ENCODE assay signal across 1 cellular context in the genomic region with DNA sequence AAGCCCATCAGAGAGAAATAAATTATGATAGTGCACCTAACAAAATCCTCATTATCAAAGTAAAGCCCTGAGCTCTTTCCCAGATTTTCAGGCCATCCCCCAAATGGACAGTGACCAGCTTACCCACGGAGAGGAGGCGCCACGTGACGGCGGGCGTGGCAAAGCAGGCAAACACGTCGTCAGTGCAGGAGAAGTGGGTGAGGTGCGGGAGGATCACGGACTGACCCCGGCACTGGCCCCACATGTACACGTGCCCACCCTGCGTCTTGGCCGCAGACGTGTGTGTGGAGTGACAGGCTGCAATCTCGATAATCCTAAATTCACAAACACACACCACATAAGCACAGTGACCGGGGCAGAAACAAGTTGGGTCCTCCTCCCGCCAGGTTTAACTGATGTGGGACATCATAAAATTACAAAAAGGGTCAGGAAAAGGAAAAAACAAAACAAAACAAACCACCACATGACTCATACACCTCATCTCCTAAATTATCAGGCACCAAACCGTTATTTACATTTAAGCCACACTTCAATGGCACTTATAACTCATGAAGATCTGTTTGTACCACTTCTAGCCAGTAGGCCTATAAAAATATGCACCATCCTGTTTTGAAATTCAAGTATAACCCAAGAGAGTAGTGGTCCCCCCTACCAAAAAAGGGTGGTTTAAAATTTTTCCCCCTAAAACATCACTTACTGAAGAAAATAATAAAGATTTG.
TF ChIP-seq lines count a peak whose summit lies in the region.

No MANE protein-coding gene starts in this region.

TF ChIP-seq in GM12878, 131 proteins besides CTCF, POLR2A, EP300 and RAD21:
- TF ChIP-seq TCF3 (IDR thresholded peaks at IDR 0.05; ENCODE audit: borderline replicate concordance, insufficient read depth, low read depth, low read length) (no peak), JUND (IDR thresholded peaks at IDR 0.05; ENCODE audit: low read depth, low read length) (no peak), HDGF (IDR thresholded peaks at IDR 0.05) (no peak), CBFB (IDR thresholded peaks at IDR 0.05; ENCODE audit: low read depth) (no peak), CEBPB (IDR thresholded peaks at IDR 0.05; ENCODE audit: borderline replicate concordance in 1 of 2, low read depth in 2 of 2, low read length in 2 of 2) (no peak), TCF7 (IDR thresholded peaks at IDR 0.05; ENCODE audit: borderline replicate concordance) (no peak), KLF5 (IDR thresholded peaks at IDR 0.05; ENCODE audit: partially characterized antibody) (no peak), MXI1 (IDR thresholded peaks at IDR 0.05; ENCODE audit: low read depth, low read length) (no peak), HDAC2 (IDR thresholded peaks at IDR 0.05) (no peak)
- TF ChIP-seq, protein P1, sequence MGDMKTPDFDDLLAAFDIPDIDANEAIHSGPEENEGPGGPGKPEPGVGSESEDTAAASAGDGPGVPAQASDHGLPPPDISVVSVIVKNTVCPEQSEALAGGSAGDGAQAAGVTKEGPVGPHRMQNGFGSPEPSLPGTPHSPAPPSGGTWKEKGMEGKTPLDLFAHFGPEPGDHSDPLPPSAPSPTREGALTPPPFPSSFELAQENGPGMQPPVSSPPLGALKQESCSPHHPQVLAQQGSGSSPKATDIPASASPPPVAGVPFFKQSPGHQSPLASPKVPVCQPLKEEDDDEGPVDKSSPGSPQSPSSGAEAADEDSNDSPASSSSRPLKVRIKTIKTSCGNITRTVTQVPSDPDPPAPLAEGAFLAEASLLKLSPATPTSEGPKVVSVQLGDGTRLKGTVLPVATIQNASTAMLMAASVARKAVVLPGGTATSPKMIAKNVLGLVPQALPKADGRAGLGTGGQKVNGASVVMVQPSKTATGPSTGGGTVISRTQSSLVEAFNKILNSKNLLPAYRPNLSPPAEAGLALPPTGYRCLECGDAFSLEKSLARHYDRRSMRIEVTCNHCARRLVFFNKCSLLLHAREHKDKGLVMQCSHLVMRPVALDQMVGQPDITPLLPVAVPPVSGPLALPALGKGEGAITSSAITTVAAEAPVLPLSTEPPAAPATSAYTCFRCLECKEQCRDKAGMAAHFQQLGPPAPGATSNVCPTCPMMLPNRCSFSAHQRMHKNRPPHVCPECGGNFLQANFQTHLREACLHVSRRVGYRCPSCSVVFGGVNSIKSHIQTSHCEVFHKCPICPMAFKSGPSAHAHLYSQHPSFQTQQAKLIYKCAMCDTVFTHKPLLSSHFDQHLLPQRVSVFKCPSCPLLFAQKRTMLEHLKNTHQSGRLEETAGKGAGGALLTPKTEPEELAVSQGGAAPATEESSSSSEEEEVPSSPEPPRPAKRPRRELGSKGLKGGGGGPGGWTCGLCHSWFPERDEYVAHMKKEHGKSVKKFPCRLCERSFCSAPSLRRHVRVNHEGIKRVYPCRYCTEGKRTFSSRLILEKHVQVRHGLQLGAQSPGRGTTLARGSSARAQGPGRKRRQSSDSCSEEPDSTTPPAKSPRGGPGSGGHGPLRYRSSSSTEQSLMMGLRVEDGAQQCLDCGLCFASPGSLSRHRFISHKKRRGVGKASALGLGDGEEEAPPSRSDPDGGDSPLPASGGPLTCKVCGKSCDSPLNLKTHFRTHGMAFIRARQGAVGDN (IDR thresholded peaks at IDR 0.05) = no peak
